ENCODE assay signal across 2 cellular contexts in genomic region chr15:66644815-66645345, GRCh38.
TF ChIP-seq lines count a peak whose summit lies in the region.

No MANE protein-coding gene starts in this region.

TF ChIP-seq in IMR-90, 13 proteins besides CTCF, POLR2A, EP300 and RAD21:
- TF ChIP-seq MXI1 (IDR thresholded peaks at IDR 0.05; ENCODE audit: borderline replicate concordance, low read depth, low read length), result no peak
- peak; percentile 50; the same call in 1 of the 2 replicates for TF ChIP-seq FOS (IDR thresholded peaks at IDR 0.05; ENCODE audit: low read depth, low read length)
- no peak for TF ChIP-seq BHLHE40 (IDR thresholded peaks at IDR 0.05; ENCODE audit: low read depth, low read length)

TF ChIP-seq in liver, 16 proteins besides CTCF, POLR2A, EP300 and RAD21:
- no peak for TF ChIP-seq GABPA (IDR thresholded peaks at IDR 0.05 in 1 of 2, conservative IDR thresholded peaks at IDR 0.05 in 1 of 2)
